In genomic region chr16:9630119-9630518, GRCh38 we compare ENCODE assay signal across 35 cellular contexts.
"Had no signal": no experiment of that assay in that cellular context is flagged by ENCODE, and none has a peak within 500 bp of the region (broad histone marks: within the 10 kb centered on the region; RNA-seq: fewer than 3 reads in every experiment).

No MANE protein-coding gene starts in this region.

- DNase-seq: Karpas-422, Kasumi-1, KBM-7, KG1, MG63, MM.1S, MV-4-11, NCI-H1048, NCI-H1092, NCI-H1092 treated with DMSO at 0.1 percent for 48 hours, NCI-H1105, NCI-H1105 treated with DMSO at 0.1 percent for 48 hours, NCI-H1417, NCI-H1417 treated with DMSO at 0.1 percent for 48 hours, NCI-H1436, NCI-H1436 treated with DMSO at 0.1 percent for 48 hours, NCI-H146, NCI-H1694, NCI-H1694 treated with DMSO at 0.1 percent for 48 hours, NCI-H187, NCI-H187 treated with DMSO at 0.1 percent for 48 hours, NCI-H1930, NCI-H2029, NCI-H2029 treated with DMSO at 0.1 percent for 48 hours, NCI-H2081, NCI-H2081 treated with DMSO at 0.1 percent for 48 hours, NCI-H2107, NCI-H2171, NCI-H2171 treated with DMSO at 0.1 percent for 48 hours, NCI-H2227 treated with DMSO at 0.1 percent for 48 hours, NCI-H226, NCI-H345, NCI-H446, NCI-H446 treated with DMSO at 0.1 percent for 48 hours had no signal

- H3K9me3 ChIP-seq: MG63 had no signal

- H3K36me3 ChIP-seq: MG63 had no signal

- H3K27ac ChIP-seq: KMS-11 had no signal

- H3K4me3 ChIP-seq: MG63 had no signal
